Comparison of ENCODE assay signal across 8 cellular contexts in the genomic region with DNA sequence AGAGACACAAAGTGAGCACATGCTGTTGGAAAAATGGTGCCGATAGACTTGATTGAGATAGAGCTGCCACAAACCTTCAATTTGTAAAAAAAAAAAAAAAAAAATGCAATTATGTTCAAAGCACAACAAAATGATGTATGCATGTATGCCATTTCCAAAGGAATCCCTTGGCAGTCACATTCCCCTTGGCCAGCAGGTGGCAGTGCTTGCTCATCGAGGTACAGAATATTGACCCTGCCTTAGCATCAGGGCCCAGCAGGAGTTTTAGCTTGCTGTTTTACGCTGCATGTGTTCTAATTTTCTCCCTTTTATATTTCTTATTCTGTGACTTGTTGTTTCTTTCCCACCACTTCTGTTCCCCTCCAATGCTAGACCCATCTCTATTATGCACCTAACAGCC. TPM values are rescaled to one million over a fixed set of nuclear protein-coding genes. Genes with fewer than 3 reads are reported as not detected.
A peak's percentile ranks its signal among the peaks of the same experiment; 100 is the strongest.
DNase-seq lines count a peak whose midpoint lies in the region; ATAC-seq and TF ChIP-seq lines count a peak whose summit lies in the region.

No MANE protein-coding gene starts in this region.

- peak; percentile 52 for ATAC-seq in GM19351 (IDR thresholded peaks at IDR 0.05; ENCODE audit: unreplicated experiment)
- peak; percentile 38 for ATAC-seq in HG03558 (IDR thresholded peaks at IDR 0.05; ENCODE audit: extremely low read depth, unreplicated experiment)

- H3K27ac Mint-ChIP-seq in endothelial cell (ENCODE audit: unreplicated experiment), result no peak overlapping the region

- no peak overlapping the region for H3K4me3 Mint-ChIP-seq in endothelial cell (ENCODE audit: unreplicated experiment)

- peak; percentile 1 for DNase-seq in NCI-H82 treated with DMSO at 0.1 percent for 48 hours (lab: John Stamatoyannopoulos, UW; ENCODE audit: unreplicated experiment)
- peak; percentile 24 to 47 (median 37) for DNase-seq in activated CD8-positive, alpha-beta memory T cell treated with anti-CD3 and anti-CD28 coated beads for 48 hours (ENCODE audit: low read depth in 2 of 3, low spot score in 2 of 3)
- DNase-seq in endothelial cell (ENCODE audit: low spot score), result peak; percentile 65
- DNase-seq in mucosa of gallbladder (ENCODE audit: low spot score), result peak; percentile 81
- peak; percentile 57 for DNase-seq in stimulated activated CD8-positive, alpha-beta memory T cell treated with anti-CD3 and anti-CD28 coated beads, Interleukin-7, amount 100 ng/mL, for 24 hours (ENCODE audit: low read depth)

- no peak overlapping the region for H3K4me3 ChIP-seq in BLaER1

- no peaks in the 10 kb centered on the region for H3K27me3 Mint-ChIP-seq in endothelial cell (ENCODE audit: unreplicated experiment)

- no peaks in the 10 kb centered on the region for H3K9me3 Mint-ChIP-seq in endothelial cell (ENCODE audit: unreplicated experiment)

- no peaks in the 10 kb centered on the region for H3K27me3 ChIP-seq in BLaER1

- peaks cover 12% of the 10 kb centered on the region for H3K9me3 ChIP-seq in BLaER1

- H3K36me3 ChIP-seq in BLaER1, result no peaks in the 10 kb centered on the region

- H3K9ac ChIP-seq in BLaER1, result no peak overlapping the region

- H3K4me2 ChIP-seq in BLaER1, result peak overlapping the region; percentile 55

- no peaks in the 10 kb centered on the region for H4K20me1 ChIP-seq in BLaER1

- peak; percentile 54 for TF ChIP-seq CTCF in endothelial cell (IDR thresholded peaks at IDR 0.05; ENCODE audit: unreplicated experiment)

- no peaks in the 10 kb centered on the region for H3K36me3 Mint-ChIP-seq in endothelial cell (ENCODE audit: low read depth, unreplicated experiment)

- peaks cover 29% of the 10 kb centered on the region for H3K4me1 ChIP-seq in BLaER1

- H3K27ac ChIP-seq in BLaER1, result 0 out of 2 replicates have a peak overlapping the region, but pooled peaks have one; percentile 64

- no peaks in the 10 kb centered on the region for H3K4me1 Mint-ChIP-seq in endothelial cell (ENCODE audit: unreplicated experiment)

RNA-seq across cellular contexts. Expression of a gene that starts 34.5 kb away (rescaled TPM):
- total RNA-seq in endothelial cell (ENCODE audit: unreplicated experiment) (not detected), mucosa of gallbladder (41.8 TPM)

RNA-seq across cellular contexts. Expression of a gene that starts 59.8 kb away (rescaled TPM):
- total RNA-seq in endothelial cell (ENCODE audit: unreplicated experiment) (0.31 TPM), mucosa of gallbladder (2.8 TPM)

Comparison
In these comparisons a context has a peak if more than half of its experiments do, and no peak if none do; other contexts are left out.
1. DNase-seq: peak in every context shown above with its lines; median percentile 81 in mucosa of gallbladder; 65 in endothelial cell; 57 in stimulated activated CD8-positive, alpha-beta memory T cell treated with anti-CD3 and anti-CD28 coated beads, Interleukin-7, amount 100 ng/mL, for 24 hours; 37 in activated CD8-positive, alpha-beta memory T cell treated with anti-CD3 and anti-CD28 coated beads for 48 hours; 1 in NCI-H82 treated with DMSO at 0.1 percent for 48 hours.
2. RNA of a gene that starts 34.5 kb away (total RNA-seq): 41.8 TPM in mucosa of gallbladder (single experiment); not detected in endothelial cell (single experiment); every median in the first group is over 10 times any median in the second.